Comparison of ENCODE assay signal across 20 cellular contexts in genomic region chr17:30218689-30219266, GRCh38. TPM values are rescaled to one million over a fixed set of nuclear protein-coding genes. Genes with fewer than 3 reads are reported as not detected.
A peak's percentile ranks its signal among the peaks of the same experiment; 100 is the strongest.
DNase-seq lines count a peak whose midpoint lies in the region; ATAC-seq, FAIRE-seq and TF ChIP-seq lines count a peak whose summit lies in the region.
"Had no signal": no experiment of that assay in that cellular context is flagged by ENCODE, and none has a peak within 500 bp of the region (broad histone marks: within the 10 kb centered on the region; RNA-seq: fewer than 3 reads in every experiment).

No MANE protein-coding gene starts in this region.

- POLR2A ChIA-PET in H1 (lab: Charles Lee; ENCODE audit: partially characterized antibody): interaction anchor here (1.0 to 1.1 kb wide), 2 partner anchors 17 to 44 kb away, joined by 3 read pairs; no protein-coding TSS in a partner anchor

- no peak for DNase-seq in activated naive CD8-positive, alpha-beta T cell treated with anti-CD3 and anti-CD28 coated beads, Interleukin-2, amount 50 U/mL, for 24 hours
- no peak for DNase-seq in activated naive CD8-positive, alpha-beta T cell treated with anti-CD3 and anti-CD28 coated beads for 36 hours
- DNase-seq in GM23338 (ENCODE audit: low spot score) (no peak), H1 (ENCODE audit: low read depth in 1 of 2, low spot score in 2 of 2) (no peak), NCI-H1436 (lab: John Stamatoyannopoulos, UW) (no peak), NCI-H1048 (lab: John Stamatoyannopoulos, UW) (no peak), NCI-H1930 (lab: John Stamatoyannopoulos, UW) (no peak)
- no peak for DNase-seq in activated CD4-positive, CD25-positive, alpha-beta regulatory T cell treated with anti-CD3 and anti-CD28 coated beads, Interleukin-2, amount 50 U/mL, for 72 hours
- DNase-seq: 8988T, C1 segment of cervical spinal cord, DMS153, HCEC 1CT, NCI-H1105, NCI-H187 treated with DMSO at 0.1 percent for 48 hours, NCI-H510A, Peyer's patch, SHP77 treated with DMSO at 0.1 percent for 48 hours had no signal

- H2AFZ ChIP-seq in GM23338: no peak overlapping the region
- H2AFZ ChIP-seq in H1 (ENCODE audit: low read length): no peak overlapping the region

- no peak for TF ChIP-seq CTCF in GM23338 (conservative IDR thresholded peaks at IDR 0.05; ENCODE audit: low read depth in 2 of 2)
- TF ChIP-seq CTCF in H1 (IDR thresholded peaks at IDR 0.05; ENCODE audit: control extremely low read depth in 1 of 3, insufficient read depth in 1 of 3, low read depth in 1 of 3, low read length in 3 of 3): no peak

- H3K79me1 ChIP-seq in H1 (ENCODE audit: low read depth, low read length): no peaks in the 10 kb centered on the region; the same call in 1 of the 2 replicates

- no peaks in the 10 kb centered on the region for H3K27me3 ChIP-seq in GM23338 (ENCODE audit: insufficient read depth)
- no peaks in the 10 kb centered on the region for H3K27me3 ChIP-seq in H1 (replicated peaks in 1 of 4; ENCODE audit: control insufficient read depth in 3 of 4, extremely low read depth in 1 of 4, insufficient read depth in 3 of 4, low read length in 3 of 4)
- H3K27me3 ChIP-seq: Peyer's patch had no signal

- H3K4me1 ChIP-seq in GM23338 (ENCODE audit: insufficient read depth): no peaks in the 10 kb centered on the region
- no peaks in the 10 kb centered on the region; a peak in 2 of 7 replicates for H3K4me1 ChIP-seq in H1 (replicated peaks in 1 of 4; ENCODE audit: control insufficient read depth in 3 of 4, insufficient read depth in 4 of 4, low read length in 3 of 4)

- no peak overlapping the region for H3K23ac ChIP-seq in H1 (ENCODE audit: insufficient read length)

- H3K4me1 Mint-ChIP-seq in activated naive CD8-positive, alpha-beta T cell treated with anti-CD3 and anti-CD28 coated beads, Interleukin-2, amount 50 U/mL, for 24 hours: no peaks in the 10 kb centered on the region
- no peaks in the 10 kb centered on the region for H3K4me1 Mint-ChIP-seq in activated naive CD8-positive, alpha-beta T cell treated with anti-CD3 and anti-CD28 coated beads for 36 hours
- peaks cover 2% of the 10 kb centered on the region; the same call in 1 of the 3 replicates for H3K4me1 Mint-ChIP-seq in GM23338

- FAIRE-seq in H1 (lab: Jason Lieb, UNC): no peak

- no peak overlapping the region for H3K14ac ChIP-seq in H1 (ENCODE audit: insufficient read length)

- H3K18ac ChIP-seq in H1 (ENCODE audit: extremely low read depth, low read length): no peak overlapping the region

- H4K20me1 ChIP-seq in GM23338 (replicated peaks; ENCODE audit: insufficient read depth) (no peaks in the 10 kb centered on the region), H1 (replicated peaks in 1 of 2; ENCODE audit: control insufficient read depth in 1 of 2, insufficient read depth in 2 of 2, low read length in 2 of 2) (no peaks in the 10 kb centered on the region)

- H4K8ac ChIP-seq in H1 (ENCODE audit: extremely low read depth, insufficient read depth, low read length): 0 out of 2 replicates have a peak overlapping the region, but pooled peaks have one; percentile 58

- H3K4me2 ChIP-seq in GM23338 (no peak overlapping the region), H1 (ENCODE audit: insufficient read depth in 1 of 2, low read depth in 2 of 2, low read length in 2 of 2) (no peak overlapping the region)
- H3K4me2 ChIP-seq: KMS-11 had no signal

- no peak overlapping the region for H3K9ac ChIP-seq in H1 (replicated peaks in 1 of 4; ENCODE audit: extremely low read depth in 1 of 4, low read depth in 3 of 4, low read length in 3 of 4)
- H3K9ac ChIP-seq: KMS-11 had no signal

- H3K4me3 Mint-ChIP-seq in activated naive CD8-positive, alpha-beta T cell treated with anti-CD3 and anti-CD28 coated beads, Interleukin-2, amount 50 U/mL, for 24 hours: no peak overlapping the region
- no peak overlapping the region for H3K4me3 Mint-ChIP-seq in activated naive CD8-positive, alpha-beta T cell treated with anti-CD3 and anti-CD28 coated beads for 36 hours
- no peak overlapping the region for H3K4me3 Mint-ChIP-seq in GM23338
- H3K4me3 Mint-ChIP-seq: T-helper 1 cell treated with Interleukin-12 subunit alpha and Interleukin-12 subunit beta and Interleukin-4 antibody, amounts not matched to agents 30 μg/mL and 1 μg/mL, for 36 hours had no signal

- H3K9me3 ChIP-seq in H1 (ENCODE audit: insufficient read depth in 2 of 2, low read depth in 1 of 2, low read length in 1 of 2): no peaks in the 10 kb centered on the region
- H3K9me3 ChIP-seq: Peyer's patch had no signal

- no peaks in the 10 kb centered on the region for H3K36me3 ChIP-seq in GM23338 (ENCODE audit: insufficient read depth)
- H3K36me3 ChIP-seq in H1 (ENCODE audit: control insufficient read depth in 2 of 4, insufficient read depth in 4 of 4, low read length in 3 of 4): no peaks in the 10 kb centered on the region

- H3K4me3 ChIP-seq in GM23338: no peak overlapping the region
- no peak overlapping the region for H3K4me3 ChIP-seq in H1 (ENCODE audit: extremely low read depth in 1 of 4, insufficient read depth in 2 of 4, low read depth in 3 of 4, low read length in 4 of 4)

- no peak overlapping the region for H2BK20ac ChIP-seq in H1 (ENCODE audit: low read length)

- no peak overlapping the region for H3K4ac ChIP-seq in H1 (replicated peaks; ENCODE audit: insufficient read length, low read depth, low read length)

- TF ChIP-seq POLR2A in H1 (IDR thresholded peaks at IDR 0.05; ENCODE audit: control extremely low read depth in 1 of 2, low read depth in 2 of 2, low read length in 2 of 2): no peak

- H2BK12ac ChIP-seq in H1 (ENCODE audit: low read depth, low read length): no peak overlapping the region

- no peak overlapping the region for H2BK15ac ChIP-seq in H1 (ENCODE audit: low read length)

- H3K9me2 ChIP-seq in GM23338 (ENCODE audit: insufficient read depth): no peaks in the 10 kb centered on the region

- no peak overlapping the region for H3K56ac ChIP-seq in H1 (replicated peaks; ENCODE audit: insufficient read length, low read depth, low read length)

- no peak overlapping the region for H2BK5ac ChIP-seq in H1 (ENCODE audit: low read depth, low read length)

- CTCF ChIA-PET in H1 (lab: Charles Lee; ENCODE audit: partially characterized antibody): interaction anchor here (0.6 to 2.8 kb wide), 2 partner anchors 15 to 18 kb away, joined by 4 to 11 read pairs; partner anchors contain the start of gene SLC6A4

- H3K79me2 ChIP-seq in GM23338 (replicated peaks; ENCODE audit: insufficient read depth) (no peaks in the 10 kb centered on the region), H1 (ENCODE audit: control insufficient read depth in 1 of 2, insufficient read depth in 2 of 2, low read length in 2 of 2) (no peaks in the 10 kb centered on the region)

- H3K23me2 ChIP-seq in H1 (ENCODE audit: low read depth, low read length): no peaks in the 10 kb centered on the region

- no peak overlapping the region for H4K5ac ChIP-seq in H1 (ENCODE audit: insufficient read length, low read depth, low read length)

- H3K36me3 Mint-ChIP-seq in activated naive CD8-positive, alpha-beta T cell treated with anti-CD3 and anti-CD28 coated beads, Interleukin-2, amount 50 U/mL, for 24 hours (ENCODE audit: low read depth): no peaks in the 10 kb centered on the region
- H3K36me3 Mint-ChIP-seq in activated naive CD8-positive, alpha-beta T cell treated with anti-CD3 and anti-CD28 coated beads for 36 hours: no peaks in the 10 kb centered on the region
- H3K36me3 Mint-ChIP-seq in GM23338 (ENCODE audit: low read depth): no peaks in the 10 kb centered on the region

- ATAC-seq in activated naive CD8-positive, alpha-beta T cell treated with anti-CD3 and anti-CD28 coated beads, Interleukin-2, amount 50 U/mL, for 24 hours: peak; percentile 49
- ATAC-seq in GM23338: peak; percentile 38; the same call in 2 of the 3 replicates

- no peak overlapping the region for H2BK120ac ChIP-seq in H1 (replicated peaks; ENCODE audit: low read depth, low read length)

- no peaks in the 10 kb centered on the region for H3F3A ChIP-seq in GM23338 (replicated peaks; ENCODE audit: low read depth)

- H3K27ac ChIP-seq in GM23338 (ENCODE audit: low read depth): no peak overlapping the region
- H3K27ac ChIP-seq in H1 (ENCODE audit: low read depth, low read length): no peak overlapping the region
- H3K27ac ChIP-seq: KMS-11 had no signal

- no peak for TF ChIP-seq RAD21 in H1 (IDR thresholded peaks at IDR 0.05 in 1 of 2, conservative IDR thresholded peaks at IDR 0.05 in 1 of 2; ENCODE audit: low read depth in 2 of 2, low read length in 2 of 2)

- no peaks in the 10 kb centered on the region for H3K9me3 Mint-ChIP-seq in activated naive CD8-positive, alpha-beta T cell treated with anti-CD3 and anti-CD28 coated beads, Interleukin-2, amount 50 U/mL, for 24 hours
- H3K9me3 Mint-ChIP-seq in activated naive CD8-positive, alpha-beta T cell treated with anti-CD3 and anti-CD28 coated beads for 36 hours: no peaks in the 10 kb centered on the region
- H3K9me3 Mint-ChIP-seq in GM23338: no peaks in the 10 kb centered on the region
- H3K9me3 Mint-ChIP-seq: T-helper 1 cell treated with Interleukin-12 subunit alpha and Interleukin-12 subunit beta and Interleukin-4 antibody, amounts not matched to agents 30 μg/mL and 1 μg/mL, for 36 hours had no signal

- H3K27ac Mint-ChIP-seq in activated naive CD8-positive, alpha-beta T cell treated with anti-CD3 and anti-CD28 coated beads, Interleukin-2, amount 50 U/mL, for 24 hours: no peak overlapping the region
- no peak overlapping the region for H3K27ac Mint-ChIP-seq in activated naive CD8-positive, alpha-beta T cell treated with anti-CD3 and anti-CD28 coated beads for 36 hours
- H3K27ac Mint-ChIP-seq in GM23338: no peak overlapping the region
- H3K27ac Mint-ChIP-seq: T-helper 1 cell treated with Interleukin-12 subunit alpha and Interleukin-12 subunit beta and Interleukin-4 antibody, amounts not matched to agents 30 μg/mL and 1 μg/mL, for 36 hours had no signal

- H2AK5ac ChIP-seq in H1 (ENCODE audit: low read depth, low read length): no peak overlapping the region

- H3K27me3 Mint-ChIP-seq in activated naive CD8-positive, alpha-beta T cell treated with anti-CD3 and anti-CD28 coated beads, Interleukin-2, amount 50 U/mL, for 24 hours: no peaks in the 10 kb centered on the region
- no peaks in the 10 kb centered on the region for H3K27me3 Mint-ChIP-seq in activated naive CD8-positive, alpha-beta T cell treated with anti-CD3 and anti-CD28 coated beads for 36 hours
- peaks cover 3% of the 10 kb centered on the region for H3K27me3 Mint-ChIP-seq in GM23338 (ENCODE audit: insufficient read depth, low read depth, poor library complexity)

- TF ChIP-seq EP300 in H1 (IDR thresholded peaks at IDR 0.05; ENCODE audit: borderline replicate concordance in 1 of 2, low read depth in 2 of 2, low read length in 2 of 2): no peak

- H4K91ac ChIP-seq in H1 (replicated peaks; ENCODE audit: insufficient read length, low read length): no peak overlapping the region

- 93% methylated on average over 11 of the region's 11 CpGs; no CpG with 5 or more reads in 1 of the 2 experiments for WGBS in H1 (ENCODE audit: extremely low coverage in 1 of 2, insufficient coverage in 1 of 2, insufficient read length in 1 of 2, insufficient replicate concordance in 2 of 2, low coverage in 1 of 2, low lambda C conversion rate in 2 of 2, missing lambda C conversion rate in 1 of 2), 2 experiments

RNA-seq across cellular contexts. Expression of gene SLC6A4, which starts 16.7 kb away (rescaled TPM):
- not detected for total RNA-seq in activated naive CD8-positive, alpha-beta T cell treated with anti-CD3 and anti-CD28 coated beads for 36 hours
- total RNA-seq in GM23338 (2014; rRNA removed; shearing (Covaris generic)): 0.12 and 0.14 TPM in 2 replicates
- polyA plus RNA-seq in GM23338 (2016; fragmentation: Nextera tagmentation; extraction: Ambion mirVana) (0.06 and 0.07 TPM in 2 replicates), H1 (2011; rRNA removed) (0.08 and 0.33 TPM in 2 replicates)
- total RNA-seq in H1 (2021; fragmentation: NEBNext Ultra II Directional; extraction: Animal tissue kit (Norgen Biotek cat#: 25700)): 0.09 TPM in 1 of 2 replicates, not detected in the other
- polyA plus RNA-seq in H1 (2011; cell fraction: cytosol; rRNA removed): 0.05 TPM
- 0.20 TPM for polyA plus RNA-seq in H1 (2011; cell fraction: nucleus; rRNA removed)
- polyA plus RNA-seq in H1 (2012, experiment 1 of 2): 0.09 to 0.40 TPM (median 0.11 TPM) in 4 replicates
- 0.07 TPM for polyA plus RNA-seq in H1 (2012, experiment 2 of 2)
- 0.16 TPM for polyA plus RNA-seq in H1 (2013, experiment 1 of 2)
- 0.06 TPM for polyA plus RNA-seq in H1 (2013, experiment 2 of 2)
- 0.12 and 0.35 TPM in 2 replicates for polyA minus RNA-seq in H1 (2011; rRNA and poly(A)+ RNA removed)
- 0.37 TPM for polyA minus RNA-seq in H1 (2011; cell fraction: cytosol; rRNA and poly(A)+ RNA removed)
- not detected for polyA minus RNA-seq in H1 (2011; cell fraction: nucleus; rRNA and poly(A)+ RNA removed)
- total RNA-seq: MCF 10A had no signal
